ENCODE assay signal across 11 cellular contexts in the genomic region with DNA sequence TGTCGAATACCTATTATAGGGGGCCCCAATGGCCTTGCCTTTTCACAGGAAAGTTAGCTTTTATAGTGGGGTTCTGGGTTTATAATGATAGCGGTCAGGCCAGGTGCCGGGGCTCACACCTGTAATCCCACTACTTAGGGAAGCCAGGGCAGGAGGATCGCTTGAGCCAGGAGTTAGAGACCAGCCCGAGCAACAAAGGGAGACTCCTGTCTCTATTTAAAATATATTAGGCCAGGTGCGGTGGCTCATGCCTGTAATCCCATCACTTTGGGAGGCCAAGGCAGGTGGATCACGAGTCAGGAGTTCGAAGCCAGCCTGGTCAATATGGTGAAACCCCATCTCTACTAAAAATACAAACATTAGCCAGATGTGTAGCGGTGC. TPM values are rescaled to one million over a fixed set of nuclear protein-coding genes. Genes with fewer than 3 reads are reported as not detected.
DNase-seq lines count a peak whose midpoint lies in the region; ATAC-seq and TF ChIP-seq lines count a peak whose summit lies in the region.
"Had no signal": no experiment of that assay in that cellular context is flagged by ENCODE, and none has a peak within 500 bp of the region (broad histone marks: within the 10 kb centered on the region; RNA-seq: fewer than 3 reads in every experiment).

No MANE protein-coding gene starts in this region.

- H3K36me3 ChIP-seq in HEK293 (ENCODE audit: control insufficient read depth in 2 of 2, insufficient read depth in 1 of 2, low read length in 2 of 2) (peaks cover 6 to 18% of the 10 kb centered on the region in 2 experiments; a peak in 2 of 3 replicates), gastrocnemius medialis (peaks cover 0 to 15% of the 10 kb centered on the region in 2 donors)
- peaks cover 16% of the 10 kb centered on the region for H3K36me3 ChIP-seq in effector memory CD4-positive, alpha-beta T cell (ENCODE audit: control insufficient read depth, insufficient read depth, low read length)

- no peak for TF ChIP-seq CTCF in HEK293 (tag by site-specific recombination; IDR thresholded peaks at IDR 0.05)
- TF ChIP-seq CTCF in gastrocnemius medialis (IDR thresholded peaks at IDR 0.05 in 4 of 5, conservative IDR thresholded peaks at IDR 0.05 in 1 of 5), result no peak

- POLR2A ChIA-PET in HEK293 (lab: Yijun Ruan, JAX), result interaction anchor here (1.0 kb wide), 1 partner anchor 9 kb away, joined by 4 read pairs; the partner anchor contains the start of gene FCGRT

- no peak for TF ChIP-seq POLR2A in gastrocnemius medialis (IDR thresholded peaks at IDR 0.05)

- H3K27me3 ChIP-seq in effector memory CD4-positive, alpha-beta T cell (replicated peaks; ENCODE audit: control insufficient read depth, insufficient read depth, low read length, poor library complexity, severe bottlenecking), result no peaks in the 10 kb centered on the region
- H3K27me3 ChIP-seq in gastrocnemius medialis, result no peaks in the 10 kb centered on the region
- H3K27me3 ChIP-seq: adrenal gland, BE2C had no signal

- H3K9me3 ChIP-seq in HEK293 (ENCODE audit: control insufficient read depth, insufficient read depth, low read depth, low read length), result no peaks in the 10 kb centered on the region
- H3K9me3 ChIP-seq in effector memory CD4-positive, alpha-beta T cell (ENCODE audit: control insufficient read depth, low read length), result no peaks in the 10 kb centered on the region
- no peaks in the 10 kb centered on the region for H3K9me3 ChIP-seq in gastrocnemius medialis
- H3K9me3 ChIP-seq: adrenal gland, BE2C, thoracic aorta had no signal

- intact Hi-C loops in gastrocnemius medialis (cut with DNase I; ENCODE audit: low total_unique reads), result no loop called here

- H3K4me1 ChIP-seq in HEK293 (ENCODE audit: control insufficient read depth, insufficient read depth, low read length) (no peaks in the 10 kb centered on the region; the same call in 1 of the 2 replicates), gastrocnemius medialis (peaks cover 10 to 13% of the 10 kb centered on the region in 2 donors)
- H3K4me1 ChIP-seq in effector memory CD4-positive, alpha-beta T cell (ENCODE audit: control insufficient read depth, insufficient read depth, low read length, poor library complexity, severe bottlenecking), result peaks cover 31% of the 10 kb centered on the region

- no peak overlapping the region; the same call in 1 of the 2 replicates for H3K27ac ChIP-seq in HEK293 (ENCODE audit: extremely low read depth, low read depth, low read length)
- peak overlapping the region; percentile 43 for H3K27ac ChIP-seq in effector memory CD4-positive, alpha-beta T cell (ENCODE audit: insufficient read depth, low read length, poor library complexity, severe bottlenecking)
- H3K27ac ChIP-seq in gastrocnemius medialis, result peak overlapping the region; percentile 20 to 74 (median 49)
- H3K27ac ChIP-seq: adrenal gland, thoracic aorta had no signal

- DNase-seq in effector memory CD4-positive, alpha-beta T cell, result no peak
- no peak for DNase-seq in gastrocnemius medialis
- DNase-seq in T-helper 9 cell, result no peak
- DNase-seq: cerebellar nuclear complex, occipital lobe had no signal

- H3K4me3 ChIP-seq in HEK293 (ENCODE audit: low read depth, low read length) (no peak overlapping the region), gastrocnemius medialis (no peak overlapping the region)
- no peak overlapping the region for H3K4me3 ChIP-seq in effector memory CD4-positive, alpha-beta T cell (ENCODE audit: insufficient read depth, low read depth, low read length, poor library complexity, severe bottlenecking)
- H3K4me3 ChIP-seq: adrenal gland, thoracic aorta had no signal

- ATAC-seq in gastrocnemius medialis (no peak), GM19035 (IDR thresholded peaks at IDR 0.05; ENCODE audit: unreplicated experiment) (no peak)
- ATAC-seq: activated CD8-positive, alpha-beta T cell treated with anti-CD3 and anti-CD28 coated beads, Interleukin-2, amount 10 ng/mL, durations not matched to agents 7 days and 5 days had no signal

- in situ Hi-C loops in gastrocnemius medialis (cut with MboI; ENCODE audit: low sequenced_read_pairs in 4 of 4), result no loop called here

- CTCF ChIA-PET in HEK293 (lab: Yijun Ruan, JAX), result interaction anchor here (0.5 to 10.8 kb wide), 21 partner anchors 9 to 344 kb away, joined by 3 to 299 read pairs (median 5); partner anchors contain the start of genes FLT3LG, IRF3 and RPL13A

TF ChIP-seq in HEK293, 187 proteins besides CTCF, POLR2A, EP300 and RAD21:
- peak; percentile 29; the same call in 1 of the 2 replicates for TF ChIP-seq ZNF335 (tag by site-specific recombination; conservative IDR thresholded peaks at IDR 0.05)
- no peak for TF ChIP-seq ZNF140 (tag by site-specific recombination; IDR thresholded peaks at IDR 0.05)
- TF ChIP-seq SETDB1 (IDR thresholded peaks at IDR 0.05; ENCODE audit: insufficient read length, low read length), result no peak
- no peak for TF ChIP-seq ZNF596 (tag by site-specific recombination; IDR thresholded peaks at IDR 0.05)

RNA-seq across cellular contexts. Expression of gene RPS11, which starts 7.3 kb away (rescaled TPM):
- total RNA-seq in gastrocnemius medialis, result 1,000 to 10,000 TPM; 2,509 to 3,015 (median 2,721) TPM

RNA-seq across cellular contexts. Expression of gene FCGRT, which starts 8.9 kb away (rescaled TPM):
- total RNA-seq in gastrocnemius medialis, result 10 to 100 TPM; 54.8 to 68.2 (median 59.7) TPM

RNA-seq across cellular contexts. Expression of gene RPL13A, which starts 16.2 kb away (rescaled TPM):
- total RNA-seq in gastrocnemius medialis, result 1,000 to 10,000 TPM; 1,565 to 2,260 (median 1,899) TPM

RNA-seq across cellular contexts. Expression of gene RCN3, which starts 24.2 kb away (rescaled TPM):
- 10 to 100 TPM in 2 of 4 donors, 1 to 10 TPM in 2; 1.2 to 11.7 (median 7.6) TPM for total RNA-seq in gastrocnemius medialis

RNA-seq across cellular contexts. Expression of gene FLT3LG, which starts 29.6 kb away (rescaled TPM):
- 1 to 10 TPM in 3 of 4 donors, under 1 TPM in 1; 0.91 to 2.7 (median 1.2) TPM for total RNA-seq in gastrocnemius medialis
- total RNA-seq: occipital lobe had no signal
